In genomic region chr22:38700271-38700788, GRCh38 we compare ENCODE assay signal across 8 cellular contexts. TPM values are rescaled to one million over a fixed set of nuclear protein-coding genes. Genes with fewer than 3 reads are reported as not detected.
DNase-seq lines count a peak whose midpoint lies in the region; ATAC-seq and TF ChIP-seq lines count a peak whose summit lies in the region.

No MANE protein-coding gene starts in this region.

- H3K4me1 Mint-ChIP-seq in activated T-helper 17 cell treated with anti-CD3 and anti-CD28 coated beads, Interleukin-2, amount 50 U/mL, for 72 hours, result peaks cover 22% of the 10 kb centered on the region

- H3K27ac ChIP-seq in HL-60 (replicated peaks) (peak overlapping the region; percentile 57), heart left ventricle (peak overlapping the region; percentile 95 to 99 (median 98))

- H3K36me3 ChIP-seq in heart left ventricle, result peaks cover 0 to 7% (median 0%) of the 10 kb centered on the region in 9 donors

- H3K27me3 ChIP-seq in HL-60 (ENCODE audit: insufficient read depth, poor library complexity, severe bottlenecking) (no peaks in the 10 kb centered on the region), heart left ventricle (no peaks in the 10 kb centered on the region)

- no peaks in the 10 kb centered on the region for H3K9me3 ChIP-seq in heart left ventricle

- intact Hi-C loops in heart left ventricle (cut with DNase I), result loop anchor here in 2 of 10 donors (2.0 to 10.0 kb wide), 2 partner anchors 18 to 646 kb away; partner anchors contain the start of gene PICK1 (in 1 of the 2)

- H3K4me3 Mint-ChIP-seq in activated T-helper 17 cell treated with anti-CD3 and anti-CD28 coated beads, Interleukin-2, amount 50 U/mL, for 72 hours, result peak overlapping the region; percentile 98

- H3K4me3 ChIP-seq in HL-60 (replicated peaks; ENCODE audit: insufficient read depth, low read length), result peak overlapping the region; percentile 67
- peak overlapping the region; percentile 57 to 94 (median 76) for H3K4me3 ChIP-seq in heart left ventricle

- H3K36me3 Mint-ChIP-seq in activated T-helper 17 cell treated with anti-CD3 and anti-CD28 coated beads, Interleukin-2, amount 50 U/mL, for 72 hours (ENCODE audit: low read depth), result peaks cover 57% of the 10 kb centered on the region

- DNase-seq in NCI-H510A treated with DMSO at 0.1 percent for 48 hours (lab: John Stamatoyannopoulos, UW) (peak; percentile 66), NCI-H510A (lab: John Stamatoyannopoulos, UW) (no peak), HL-60 (ENCODE audit: low read depth in 1 of 2, low spot score in 1 of 2) (peak; percentile 40 to 63), heart left ventricle (peak; percentile 80 to 91 (median 82)), pons (ENCODE audit: low spot score) (peak; percentile 43), T-helper 9 cell (no peak)

- H3K27me3 Mint-ChIP-seq in activated T-helper 17 cell treated with anti-CD3 and anti-CD28 coated beads, Interleukin-2, amount 50 U/mL, for 72 hours, result no peaks in the 10 kb centered on the region

- no peaks in the 10 kb centered on the region for H3K9me3 Mint-ChIP-seq in activated T-helper 17 cell treated with anti-CD3 and anti-CD28 coated beads, Interleukin-2, amount 50 U/mL, for 72 hours

- ATAC-seq in activated T-helper 17 cell treated with anti-CD3 and anti-CD28 coated beads, Interleukin-2, amount 50 U/mL, for 72 hours (replicated peaks), result peak; percentile 34
- peak in 3 of 4 donors; percentile 10 to 55 (median 47) for ATAC-seq in heart left ventricle
- ATAC-seq in HG03442 (IDR thresholded peaks at IDR 0.05; ENCODE audit: unreplicated experiment), result no peak

- TF ChIP-seq POLR2A in heart left ventricle (IDR thresholded peaks at IDR 0.05), result no peak

- H3K4me1 ChIP-seq in heart left ventricle, result peaks cover 23 to 62% (median 55%) of the 10 kb centered on the region in 12 donors

- WGBS in heart left ventricle, 4 donors, result 0% methylated on average over 14 to 57 of the region's 57 CpGs

- peak overlapping the region; percentile 93 for H3K27ac Mint-ChIP-seq in activated T-helper 17 cell treated with anti-CD3 and anti-CD28 coated beads, Interleukin-2, amount 50 U/mL, for 72 hours

- no peak for TF ChIP-seq CTCF in HL-60 (IDR thresholded peaks at IDR 0.05; ENCODE audit: insufficient read depth, low read length)
- no peak for TF ChIP-seq CTCF in heart left ventricle (IDR thresholded peaks at IDR 0.05)

RNA-seq across cellular contexts. Expression of gene JOSD1, which starts 0.4 kb away (rescaled TPM):
- 100 to 1,000 TPM in 1 of 2 donors, 10 to 100 TPM in 1; 80.1 to 104 TPM for total RNA-seq in activated T-helper 17 cell treated with anti-CD3 and anti-CD28 coated beads, Interleukin-2, amount 50 U/mL, for 72 hours
- total RNA-seq in heart left ventricle, result 10 to 100 TPM; 14.7 to 34.0 (median 22.8) TPM
- 10 to 100 TPM in 1 of 2 donors, 1 to 10 TPM in 1; 7.8 to 33.9 TPM for polyA plus RNA-seq in heart left ventricle

RNA-seq across cellular contexts. Expression of gene GTPBP1, which starts 5.4 kb away (rescaled TPM):
- 10 to 100 TPM; 70.6 to 92.3 TPM for total RNA-seq in activated T-helper 17 cell treated with anti-CD3 and anti-CD28 coated beads, Interleukin-2, amount 50 U/mL, for 72 hours
- 10 to 100 TPM; 23.7 to 45.3 (median 28.1) TPM for total RNA-seq in heart left ventricle
- polyA plus RNA-seq in heart left ventricle, result 10 to 100 TPM; 15.6 to 21.6 TPM

RNA-seq across cellular contexts. Expression of gene TOMM22, which starts 18.6 kb away (rescaled TPM):
- 100 to 1,000 TPM in 1 of 2 donors, 10 to 100 TPM in 1; 59.9 to 138 TPM for total RNA-seq in activated T-helper 17 cell treated with anti-CD3 and anti-CD28 coated beads, Interleukin-2, amount 50 U/mL, for 72 hours
- total RNA-seq in heart left ventricle, result 10 to 100 TPM; 37.1 to 82.1 (median 71.6) TPM
- 10 to 100 TPM; 32.3 to 45.6 TPM for polyA plus RNA-seq in heart left ventricle

RNA-seq across cellular contexts. Expression of gene CBY1, which starts 43.9 kb away (rescaled TPM):
- 10 to 100 TPM; 10.4 to 11.5 TPM for total RNA-seq in activated T-helper 17 cell treated with anti-CD3 and anti-CD28 coated beads, Interleukin-2, amount 50 U/mL, for 72 hours
- 10 to 100 TPM; 24.1 to 47.1 (median 37.9) TPM for total RNA-seq in heart left ventricle
- polyA plus RNA-seq in heart left ventricle, result 10 to 100 TPM; 43.7 to 71.7 TPM

RNA-seq across cellular contexts. Expression of gene FAM227A, which starts 44.1 kb away (rescaled TPM):
- under 1 TPM; 0.45 to 0.63 TPM for total RNA-seq in activated T-helper 17 cell treated with anti-CD3 and anti-CD28 coated beads, Interleukin-2, amount 50 U/mL, for 72 hours
- 1 to 10 TPM in 2 of 9 donors, under 1 TPM in 7; 0.16 to 1.0 (median 0.36) TPM for total RNA-seq in heart left ventricle
- polyA plus RNA-seq in heart left ventricle, result under 1 TPM; 0.30 to 0.38 TPM

Comparison
In these comparisons a context has a peak if more than half of its experiments do, and no peak if none do; other contexts are left out.
1. DNase-seq: peak in NCI-H510A treated with DMSO at 0.1 percent for 48 hours (single experiment), HL-60 (2 of 2), heart left ventricle (5 of 5) and pons (single experiment); none in NCI-H510A (single experiment) and T-helper 9 cell (single experiment).